In the genomic region with DNA sequence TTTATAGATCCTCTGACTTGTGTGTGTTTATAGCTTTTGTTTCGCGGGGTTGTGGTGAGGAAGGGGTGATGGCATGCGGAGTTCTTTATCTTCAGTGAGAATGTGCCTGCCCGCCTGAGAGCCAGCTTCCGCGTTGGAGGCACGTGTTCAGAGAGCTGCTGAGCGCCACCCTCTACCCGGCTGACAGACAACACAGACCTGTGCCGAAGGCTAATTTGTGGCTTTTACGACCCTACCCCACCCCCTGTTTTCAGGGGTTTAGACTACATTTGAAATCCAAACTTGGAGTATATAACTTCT, we compare ENCODE assay signal across 2 cellular contexts.
A peak's percentile ranks its signal among the peaks of the same experiment; 100 is the strongest.
TF ChIP-seq lines count a peak whose summit lies in the region.

No MANE protein-coding gene starts in this region.

TF ChIP-seq in GM23338, 12 proteins besides CTCF, POLR2A, EP300 and RAD21:
- TF ChIP-seq CREB1 (CRISPR knock-in tag; IDR thresholded peaks at IDR 0.05; ENCODE audit: low read depth) = no peak

TF ChIP-seq in GM12878, 131 proteins besides CTCF, POLR2A, EP300 and RAD21:
- no peak for TF ChIP-seq MXI1 (IDR thresholded peaks at IDR 0.05; ENCODE audit: low read depth, low read length)
- TF ChIP-seq, protein P1, sequence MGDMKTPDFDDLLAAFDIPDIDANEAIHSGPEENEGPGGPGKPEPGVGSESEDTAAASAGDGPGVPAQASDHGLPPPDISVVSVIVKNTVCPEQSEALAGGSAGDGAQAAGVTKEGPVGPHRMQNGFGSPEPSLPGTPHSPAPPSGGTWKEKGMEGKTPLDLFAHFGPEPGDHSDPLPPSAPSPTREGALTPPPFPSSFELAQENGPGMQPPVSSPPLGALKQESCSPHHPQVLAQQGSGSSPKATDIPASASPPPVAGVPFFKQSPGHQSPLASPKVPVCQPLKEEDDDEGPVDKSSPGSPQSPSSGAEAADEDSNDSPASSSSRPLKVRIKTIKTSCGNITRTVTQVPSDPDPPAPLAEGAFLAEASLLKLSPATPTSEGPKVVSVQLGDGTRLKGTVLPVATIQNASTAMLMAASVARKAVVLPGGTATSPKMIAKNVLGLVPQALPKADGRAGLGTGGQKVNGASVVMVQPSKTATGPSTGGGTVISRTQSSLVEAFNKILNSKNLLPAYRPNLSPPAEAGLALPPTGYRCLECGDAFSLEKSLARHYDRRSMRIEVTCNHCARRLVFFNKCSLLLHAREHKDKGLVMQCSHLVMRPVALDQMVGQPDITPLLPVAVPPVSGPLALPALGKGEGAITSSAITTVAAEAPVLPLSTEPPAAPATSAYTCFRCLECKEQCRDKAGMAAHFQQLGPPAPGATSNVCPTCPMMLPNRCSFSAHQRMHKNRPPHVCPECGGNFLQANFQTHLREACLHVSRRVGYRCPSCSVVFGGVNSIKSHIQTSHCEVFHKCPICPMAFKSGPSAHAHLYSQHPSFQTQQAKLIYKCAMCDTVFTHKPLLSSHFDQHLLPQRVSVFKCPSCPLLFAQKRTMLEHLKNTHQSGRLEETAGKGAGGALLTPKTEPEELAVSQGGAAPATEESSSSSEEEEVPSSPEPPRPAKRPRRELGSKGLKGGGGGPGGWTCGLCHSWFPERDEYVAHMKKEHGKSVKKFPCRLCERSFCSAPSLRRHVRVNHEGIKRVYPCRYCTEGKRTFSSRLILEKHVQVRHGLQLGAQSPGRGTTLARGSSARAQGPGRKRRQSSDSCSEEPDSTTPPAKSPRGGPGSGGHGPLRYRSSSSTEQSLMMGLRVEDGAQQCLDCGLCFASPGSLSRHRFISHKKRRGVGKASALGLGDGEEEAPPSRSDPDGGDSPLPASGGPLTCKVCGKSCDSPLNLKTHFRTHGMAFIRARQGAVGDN (IDR thresholded peaks at IDR 0.05) = peak; percentile 57
- TF ChIP-seq BHLHE40 (IDR thresholded peaks at IDR 0.05; ENCODE audit: borderline replicate concordance in 1 of 2, low read depth in 2 of 2, low read length in 1 of 2) = peak; percentile 40 to 42; a peak in 2 of 4 replicates
